Comparison of ENCODE assay signal across 22 cellular contexts in the genomic region with DNA sequence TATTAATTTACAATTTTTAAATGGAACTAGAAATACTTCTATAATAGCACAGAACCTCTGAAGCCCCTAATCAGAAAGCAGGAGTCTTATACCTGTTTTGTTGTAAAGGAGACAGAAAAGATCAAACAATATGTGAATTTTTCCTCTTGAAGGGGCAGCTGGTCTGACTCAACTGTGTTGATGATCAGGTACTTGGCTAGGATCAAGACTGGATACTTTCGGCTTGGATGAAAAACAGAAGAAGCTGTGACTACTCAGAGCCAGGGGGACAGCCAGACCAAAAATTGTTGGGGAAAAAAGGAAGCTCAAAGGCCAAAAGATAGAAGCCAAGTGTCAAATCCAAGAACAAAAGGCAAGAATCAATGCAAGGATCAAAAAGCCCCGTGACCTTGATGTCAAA.
"Had no signal": no experiment of that assay in that cellular context is flagged by ENCODE, and none has a peak within 500 bp of the region (broad histone marks: within the 10 kb centered on the region; RNA-seq: fewer than 3 reads in every experiment).

No MANE protein-coding gene starts in this region.

- H3K36me3 ChIP-seq: esophagus muscularis mucosa, gastrocnemius medialis, left ventricle myocardium inferior, lower lobe of right lung had no signal

- H2AFZ ChIP-seq: hepatocyte had no signal

- H3K27ac ChIP-seq: coronary artery, dorsolateral prefrontal cortex, esophagus muscularis mucosa, gastrocnemius medialis, hepatocyte, left ventricle myocardium inferior, lower lobe of right lung had no signal

- ATAC-seq: gastrocnemius medialis, lower lobe of right lung, mucosa of descending colon had no signal

- H3K9me3 ChIP-seq: gastrocnemius medialis, lower lobe of right lung, mucosa of descending colon had no signal

- DNase-seq: dermis blood vessel endothelial cell; dorsolateral prefrontal cortex; effector CD4-positive, alpha-beta T cell; effector memory CD4-positive, alpha-beta T cell; foreskin fibroblast; foreskin melanocyte; gastrocnemius medialis; glutamatergic neuron; head of caudate nucleus; hypothalamus; immature natural killer cell; islet precursor cell; kidney; kidney glomerular epithelial cell; left ventricle myocardium inferior; lower lobe of right lung; mesenchymal stem cell; mucosa of descending colon; naive B cell had no signal

- H3K4me2 ChIP-seq: hepatocyte had no signal

- H3K27me3 ChIP-seq: dorsolateral prefrontal cortex, esophagus muscularis mucosa, gastrocnemius medialis, hepatocyte had no signal

- H3K79me2 ChIP-seq: hepatocyte had no signal

- H3K4me1 ChIP-seq: gastrocnemius medialis had no signal

- H3K4me3 ChIP-seq: coronary artery, dorsolateral prefrontal cortex, esophagus muscularis mucosa, gastrocnemius medialis, hepatocyte, left ventricle myocardium inferior, lower lobe of right lung, mucosa of descending colon had no signal
